In the genomic region with DNA sequence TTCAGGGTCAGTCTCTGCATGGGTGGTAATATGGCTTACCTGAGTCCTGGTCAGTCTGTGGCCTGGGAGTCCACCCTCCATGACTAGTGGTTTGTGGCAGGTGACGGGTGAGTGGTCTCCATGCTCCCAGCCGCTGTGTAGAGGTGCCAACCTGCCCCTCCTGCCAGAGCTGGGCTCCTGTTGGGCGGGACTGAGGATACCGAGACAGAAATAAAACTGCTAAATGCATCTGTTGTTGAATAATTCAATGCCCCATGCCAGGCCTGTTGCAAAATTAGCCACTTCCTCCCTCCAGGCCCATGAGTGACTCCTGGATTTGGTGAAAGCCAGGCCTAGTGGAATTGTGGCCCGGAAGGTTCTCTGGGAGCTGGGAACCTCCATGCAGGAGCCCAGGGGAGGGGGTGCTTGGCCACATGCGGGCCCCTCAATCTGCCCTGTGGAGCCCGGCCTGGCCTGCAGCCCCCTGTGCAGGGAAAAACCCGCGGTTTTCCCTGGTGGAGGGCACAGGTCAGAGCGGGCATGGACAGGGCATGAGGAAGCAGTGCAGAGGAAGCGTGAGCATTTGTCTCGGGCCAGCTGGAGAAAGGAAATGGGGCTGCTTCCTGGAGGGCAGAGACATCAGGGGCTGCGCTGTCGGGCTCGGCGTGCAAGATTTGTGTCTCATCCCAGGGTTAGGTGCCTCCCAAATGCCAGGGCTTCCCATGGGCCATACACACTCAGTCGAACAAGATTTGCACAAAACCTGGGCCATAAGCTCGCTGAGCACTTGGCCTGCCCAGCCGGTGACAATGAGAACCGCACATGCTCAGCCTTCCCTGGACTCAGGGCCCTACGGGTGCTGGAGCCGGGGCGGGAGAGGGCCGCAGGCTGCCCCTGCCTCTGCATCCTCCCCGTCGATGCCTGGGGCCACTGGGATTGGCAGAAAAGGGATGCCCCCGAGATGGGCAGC, we compare ENCODE assay signal across 10 cellular contexts.
A peak's percentile ranks its signal among the peaks of the same experiment; 100 is the strongest.
DNase-seq lines count a peak whose midpoint lies in the region; ATAC-seq and TF ChIP-seq lines count a peak whose summit lies in the region.
"Had no signal": no experiment of that assay in that cellular context is flagged by ENCODE, and none has a peak within 500 bp of the region (broad histone marks: within the 10 kb centered on the region; RNA-seq: fewer than 3 reads in every experiment).

No MANE protein-coding gene starts in this region.

- intact Hi-C loops in uterus (cut with DNase I; ENCODE audit: low total_unique reads) = no loop called here

- H3K4me3 ChIP-seq in uterus (no peak overlapping the region), Karpas-422 (ENCODE audit: low read length) (no peak overlapping the region)
- H3K4me3 ChIP-seq: ascending aorta, HAP-1 had no signal

- no peaks in the 10 kb centered on the region for H3K79me2 ChIP-seq in Karpas-422 (ENCODE audit: low read length)

- H3K27me3 Mint-ChIP-seq in activated naive CD8-positive, alpha-beta T cell treated with anti-CD3 and anti-CD28 coated beads, Interleukin-2, amount 10 ng/mL, durations not matched to agents 7 days and 5 days = no peaks in the 10 kb centered on the region
- H3K27me3 Mint-ChIP-seq in activated naive CD8-positive, alpha-beta T cell treated with anti-CD3 and anti-CD28 coated beads, Interleukin-2, amount 50 U/mL, for 24 hours = no peaks in the 10 kb centered on the region
- no peaks in the 10 kb centered on the region for H3K27me3 Mint-ChIP-seq in activated CD8-positive, alpha-beta T cell treated with anti-CD3 and anti-CD28 coated beads, Interleukin-2, amount 10 ng/mL, durations not matched to agents 7 days and 5 days (ENCODE audit: low read depth)

- peak; percentile 21 for DNase-seq in activated naive CD8-positive, alpha-beta T cell treated with anti-CD3 and anti-CD28 coated beads, Interleukin-2, amount 10 ng/mL, durations not matched to agents 7 days and 5 days
- DNase-seq in activated naive CD8-positive, alpha-beta T cell treated with anti-CD3 and anti-CD28 coated beads, Interleukin-2, amount 50 U/mL, for 24 hours = no peak
- DNase-seq in fibroblast of gingiva (ENCODE audit: low read depth) (peak; percentile 19), mucosa of gallbladder (ENCODE audit: low spot score) (peak; percentile 10), uterus (peak; percentile 11 to 13), Karpas-422 (no peak)
- no peak for DNase-seq in activated CD8-positive, alpha-beta T cell treated with anti-CD3 and anti-CD28 coated beads, Interleukin-2, amount 10 ng/mL, durations not matched to agents 7 days and 5 days

- no peaks in the 10 kb centered on the region for H3K36me3 Mint-ChIP-seq in activated naive CD8-positive, alpha-beta T cell treated with anti-CD3 and anti-CD28 coated beads, Interleukin-2, amount 10 ng/mL, durations not matched to agents 7 days and 5 days
- H3K36me3 Mint-ChIP-seq in activated naive CD8-positive, alpha-beta T cell treated with anti-CD3 and anti-CD28 coated beads, Interleukin-2, amount 50 U/mL, for 24 hours (ENCODE audit: low read depth) = no peaks in the 10 kb centered on the region
- no peaks in the 10 kb centered on the region for H3K36me3 Mint-ChIP-seq in activated CD8-positive, alpha-beta T cell treated with anti-CD3 and anti-CD28 coated beads, Interleukin-2, amount 10 ng/mL, durations not matched to agents 7 days and 5 days (ENCODE audit: low read depth)

- POLR2A ChIA-PET in activated naive CD8-positive, alpha-beta T cell treated with anti-CD3 and anti-CD28 coated beads, Interleukin-2, amount 10 ng/mL, durations not matched to agents 7 days and 5 days (lab: Charles Lee) = no interaction called here
- POLR2A ChIA-PET in activated CD8-positive, alpha-beta T cell treated with anti-CD3 and anti-CD28 coated beads, Interleukin-2, amount 10 ng/mL, durations not matched to agents 7 days and 5 days (lab: Charles Lee) = no interaction called here

- H3K9ac ChIP-seq in Karpas-422 (ENCODE audit: low read length) = no peak overlapping the region

- CTCF ChIA-PET in activated CD8-positive, alpha-beta T cell treated with anti-CD3 and anti-CD28 coated beads, Interleukin-2, amount 10 ng/mL, durations not matched to agents 7 days and 5 days (lab: Charles Lee) = no interaction called here

- H3K4me2 ChIP-seq in Karpas-422 (ENCODE audit: low read depth, low read length, poor library complexity, severe bottlenecking) = no peak overlapping the region

- no peak overlapping the region for H3K27ac ChIP-seq in uterus
- no peak overlapping the region for H3K27ac ChIP-seq in Karpas-422 (ENCODE audit: low read length)
- H3K27ac ChIP-seq: ascending aorta had no signal

- H3K36me3 ChIP-seq in uterus = no peaks in the 10 kb centered on the region
- H3K36me3 ChIP-seq in Karpas-422 (ENCODE audit: insufficient read depth, low read length) = no peaks in the 10 kb centered on the region
- H3K36me3 ChIP-seq: ascending aorta, HAP-1 had no signal

- H3K9me2 ChIP-seq in Karpas-422 (replicated peaks; ENCODE audit: insufficient read depth, low read length) = no peaks in the 10 kb centered on the region

- no peak overlapping the region for H2AFZ ChIP-seq in Karpas-422 (ENCODE audit: low read length)

- no peak for TF ChIP-seq CTCF in uterus (IDR thresholded peaks at IDR 0.05)

- H4K20me1 ChIP-seq in Karpas-422 (ENCODE audit: insufficient read depth, low read depth, low read length) = no peaks in the 10 kb centered on the region

- ATAC-seq in activated naive CD8-positive, alpha-beta T cell treated with anti-CD3 and anti-CD28 coated beads, Interleukin-2, amount 10 ng/mL, durations not matched to agents 7 days and 5 days (ENCODE audit: low read depth) = no peak
- no peak for ATAC-seq in activated naive CD8-positive, alpha-beta T cell treated with anti-CD3 and anti-CD28 coated beads, Interleukin-2, amount 50 U/mL, for 24 hours
- ATAC-seq in HG02885 (IDR thresholded peaks at IDR 0.05; ENCODE audit: poor library complexity, unreplicated experiment) = no peak
- no peak for ATAC-seq in activated CD8-positive, alpha-beta T cell treated with anti-CD3 and anti-CD28 coated beads, Interleukin-2, amount 10 ng/mL, durations not matched to agents 7 days and 5 days

- no peak overlapping the region for H3K4me3 Mint-ChIP-seq in activated naive CD8-positive, alpha-beta T cell treated with anti-CD3 and anti-CD28 coated beads, Interleukin-2, amount 10 ng/mL, durations not matched to agents 7 days and 5 days
- H3K4me3 Mint-ChIP-seq in activated naive CD8-positive, alpha-beta T cell treated with anti-CD3 and anti-CD28 coated beads, Interleukin-2, amount 50 U/mL, for 24 hours = no peak overlapping the region
- no peak overlapping the region for H3K4me3 Mint-ChIP-seq in activated CD8-positive, alpha-beta T cell treated with anti-CD3 and anti-CD28 coated beads, Interleukin-2, amount 10 ng/mL, durations not matched to agents 7 days and 5 days

- peaks cover 13% of the 10 kb centered on the region for H3K4me1 Mint-ChIP-seq in activated naive CD8-positive, alpha-beta T cell treated with anti-CD3 and anti-CD28 coated beads, Interleukin-2, amount 10 ng/mL, durations not matched to agents 7 days and 5 days
- no peaks in the 10 kb centered on the region for H3K4me1 Mint-ChIP-seq in activated naive CD8-positive, alpha-beta T cell treated with anti-CD3 and anti-CD28 coated beads, Interleukin-2, amount 50 U/mL, for 24 hours
- peaks cover 23% of the 10 kb centered on the region for H3K4me1 Mint-ChIP-seq in activated CD8-positive, alpha-beta T cell treated with anti-CD3 and anti-CD28 coated beads, Interleukin-2, amount 10 ng/mL, durations not matched to agents 7 days and 5 days (ENCODE audit: low read depth)

- H3K9me3 ChIP-seq in uterus (no peaks in the 10 kb centered on the region), Karpas-422 (ENCODE audit: low read length) (no peaks in the 10 kb centered on the region)
- H3K9me3 ChIP-seq: ascending aorta, HAP-1 had no signal

- no peaks in the 10 kb centered on the region for H3K4me1 ChIP-seq in uterus
- H3K4me1 ChIP-seq in Karpas-422 (ENCODE audit: low read length) = no peaks in the 10 kb centered on the region
- H3K4me1 ChIP-seq: ascending aorta, HAP-1 had no signal

- no peaks in the 10 kb centered on the region for H3K9me3 Mint-ChIP-seq in activated naive CD8-positive, alpha-beta T cell treated with anti-CD3 and anti-CD28 coated beads, Interleukin-2, amount 10 ng/mL, durations not matched to agents 7 days and 5 days
- no peaks in the 10 kb centered on the region for H3K9me3 Mint-ChIP-seq in activated naive CD8-positive, alpha-beta T cell treated with anti-CD3 and anti-CD28 coated beads, Interleukin-2, amount 50 U/mL, for 24 hours
- no peaks in the 10 kb centered on the region for H3K9me3 Mint-ChIP-seq in activated CD8-positive, alpha-beta T cell treated with anti-CD3 and anti-CD28 coated beads, Interleukin-2, amount 10 ng/mL, durations not matched to agents 7 days and 5 days (ENCODE audit: insufficient read depth)

- no peak overlapping the region for H3K27ac Mint-ChIP-seq in activated naive CD8-positive, alpha-beta T cell treated with anti-CD3 and anti-CD28 coated beads, Interleukin-2, amount 10 ng/mL, durations not matched to agents 7 days and 5 days
- no peak overlapping the region for H3K27ac Mint-ChIP-seq in activated naive CD8-positive, alpha-beta T cell treated with anti-CD3 and anti-CD28 coated beads, Interleukin-2, amount 50 U/mL, for 24 hours
- no peak overlapping the region for H3K27ac Mint-ChIP-seq in activated CD8-positive, alpha-beta T cell treated with anti-CD3 and anti-CD28 coated beads, Interleukin-2, amount 10 ng/mL, durations not matched to agents 7 days and 5 days

- no peak for TF ChIP-seq POLR2A in uterus (IDR thresholded peaks at IDR 0.05)

- H3K27me3 ChIP-seq in uterus (no peaks in the 10 kb centered on the region), Karpas-422 (ENCODE audit: low read length) (no peaks in the 10 kb centered on the region)
- H3K27me3 ChIP-seq: ascending aorta had no signal

Comparison
In these comparisons a context has a peak if more than half of its experiments do, and no peak if none do; other contexts are left out.
1. DNase-seq: peak in activated naive CD8-positive, alpha-beta T cell treated with anti-CD3 and anti-CD28 coated beads, Interleukin-2, amount 10 ng/mL, durations not matched to agents 7 days and 5 days (single experiment), fibroblast of gingiva (single experiment), mucosa of gallbladder (single experiment) and uterus (2 of 2); none in activated naive CD8-positive, alpha-beta T cell treated with anti-CD3 and anti-CD28 coated beads, Interleukin-2, amount 50 U/mL, for 24 hours (single experiment), activated CD8-positive, alpha-beta T cell treated with anti-CD3 and anti-CD28 coated beads, Interleukin-2, amount 10 ng/mL, durations not matched to agents 7 days and 5 days (single experiment) and Karpas-422 (single experiment).